ENCODE assay signal across 20 cellular contexts in genomic region chr4:141215030-141215429, GRCh38. TPM values are rescaled to one million over a fixed set of nuclear protein-coding genes. Genes with fewer than 3 reads are reported as not detected.
DNase-seq lines count a peak whose midpoint lies in the region; ATAC-seq and TF ChIP-seq lines count a peak whose summit lies in the region.
"Had no signal": no experiment of that assay in that cellular context is flagged by ENCODE, and none has a peak within 500 bp of the region (broad histone marks: within the 10 kb centered on the region; RNA-seq: fewer than 3 reads in every experiment).

No MANE protein-coding gene starts in this region.

- no peak for TF ChIP-seq EP300 in esophagus muscularis mucosa (IDR thresholded peaks at IDR 0.05)

- in situ Hi-C loops in gastrocnemius medialis (cut with MboI; ENCODE audit: low sequenced_read_pairs in 4 of 4) = no loop called here

- H3K4me1 ChIP-seq in left ventricle myocardium inferior (peaks cover 30% of the 10 kb centered on the region), esophagus muscularis mucosa (peaks cover under 1 to 29% (median 26%) of the 10 kb centered on the region in 4 donors), gastrocnemius medialis (no peaks in the 10 kb centered on the region)
- H3K4me1 ChIP-seq: BLaER1 treated with 17β-estradiol and CSF1 and Interleukin-3, amounts not matched to agents 10 nM and 100 nM had no signal

- DNase-seq in left ventricle myocardium inferior (no peak), cardiac septum (ENCODE audit: low spot score) (no peak), SK-N-DZ (ENCODE audit: low spot score) (peak; percentile 79), esophagus muscularis mucosa (ENCODE audit: extremely low spot score) (no peak), germinal center (ENCODE audit: low spot score) (no peak), gastrocnemius medialis (no peak)
- DNase-seq: DMS 273 treated with DMSO at 0.1 percent for 48 hours, DND-41, HFFc6, KG1, NCI-H1436, NCI-H2029, NCI-H2171 treated with DMSO at 0.1 percent for 48 hours, NCI-H510A, NCI-H82, OCI-M1, SHP77 treated with DMSO at 0.1 percent for 48 hours, SW 1271 had no signal

- H3K27ac ChIP-seq in left ventricle myocardium inferior (replicated peaks) = peak overlapping the region; percentile 82
- H3K27ac ChIP-seq in esophagus muscularis mucosa (replicated peaks in 1 of 4) = peak overlapping the region in 3 of 4 donors; percentile 30 to 61 (median 50)
- no peak overlapping the region for H3K27ac ChIP-seq in gastrocnemius medialis
- H3K27ac ChIP-seq: BLaER1 treated with 17β-estradiol and CSF1 and Interleukin-3, amounts not matched to agents 10 nM and 100 nM had no signal

- ATAC-seq in HG02678 (IDR thresholded peaks at IDR 0.05; ENCODE audit: unreplicated experiment) = no peak
- no peak for ATAC-seq in gastrocnemius medialis

- H3K9me3 ChIP-seq in left ventricle myocardium inferior (replicated peaks) (no peaks in the 10 kb centered on the region), esophagus muscularis mucosa (no peaks in the 10 kb centered on the region), gastrocnemius medialis (no peaks in the 10 kb centered on the region)

- no peak overlapping the region for H3K4me3 ChIP-seq in left ventricle myocardium inferior
- H3K4me3 ChIP-seq in esophagus muscularis mucosa = no peak overlapping the region
- no peak overlapping the region for H3K4me3 ChIP-seq in gastrocnemius medialis
- H3K4me3 ChIP-seq: BLaER1 treated with 17β-estradiol and CSF1 and Interleukin-3, amounts not matched to agents 10 nM and 100 nM had no signal

- no peak for TF ChIP-seq POLR2A in esophagus muscularis mucosa (IDR thresholded peaks at IDR 0.05; ENCODE audit: low read depth)
- no peak for TF ChIP-seq POLR2A in gastrocnemius medialis (IDR thresholded peaks at IDR 0.05)

- no peaks in the 10 kb centered on the region for H3K27me3 ChIP-seq in left ventricle myocardium inferior (ENCODE audit: low read depth)
- H3K27me3 ChIP-seq in esophagus muscularis mucosa = no peaks in the 10 kb centered on the region
- H3K27me3 ChIP-seq in gastrocnemius medialis = no peaks in the 10 kb centered on the region
- H3K27me3 ChIP-seq: BLaER1 treated with 17β-estradiol and CSF1 and Interleukin-3, amounts not matched to agents 10 nM and 100 nM had no signal

- TF ChIP-seq CTCF in left ventricle myocardium inferior (IDR thresholded peaks at IDR 0.05; ENCODE audit: borderline replicate concordance) (no peak), esophagus muscularis mucosa (IDR thresholded peaks at IDR 0.05) (no peak), gastrocnemius medialis (IDR thresholded peaks at IDR 0.05 in 4 of 5, conservative IDR thresholded peaks at IDR 0.05 in 1 of 5) (no peak)

- no peaks in the 10 kb centered on the region for H3K36me3 ChIP-seq in left ventricle myocardium inferior
- no peaks in the 10 kb centered on the region for H3K36me3 ChIP-seq in esophagus muscularis mucosa
- H3K36me3 ChIP-seq in gastrocnemius medialis = no peaks in the 10 kb centered on the region
- H3K36me3 ChIP-seq: BLaER1 treated with 17β-estradiol and CSF1 and Interleukin-3, amounts not matched to agents 10 nM and 100 nM had no signal

- intact Hi-C loops in left ventricle myocardium inferior (cut with micrococcal nuclease) = no loop called here
- intact Hi-C loops in cardiac septum (cut with DNase I) = loop anchor here (5.0 kb wide), 1 partner anchor 58 kb away; no protein-coding TSS in a partner anchor
- intact Hi-C loops in esophagus muscularis mucosa (cut with DNase I) = no loop called here
- intact Hi-C loops in gastrocnemius medialis (cut with DNase I; ENCODE audit: low total_unique reads) = no loop called here

RNA-seq across cellular contexts. Expression of gene ZNF330, which starts 5.7 kb away (rescaled TPM):
- total RNA-seq in left ventricle myocardium inferior = 144 TPM
- total RNA-seq in cardiac septum = 114 TPM
- polyA plus RNA-seq in SK-N-DZ (2014; cell fraction: cytosol; rRNA removed) = 37.0 and 47.0 TPM in 2 replicates
- 42.6 and 44.0 TPM in 2 replicates for polyA plus RNA-seq in SK-N-DZ (2014; cell fraction: nucleus; rRNA removed)
- 10 to 100 TPM; 27.5 to 42.4 (median 32.8) TPM for total RNA-seq in esophagus muscularis mucosa
- total RNA-seq in gastrocnemius medialis = 10 to 100 TPM; 24.0 to 54.3 (median 36.1) TPM

Comparison
In these comparisons a context has a peak if more than half of its experiments do, and no peak if none do; other contexts are left out.
1. H3K27ac ChIP-seq: peak in left ventricle myocardium inferior (single experiment) and esophagus muscularis mucosa (3 of 4); none in gastrocnemius medialis (0 of 4).